Comparison of ENCODE assay signal across 8 cellular contexts in genomic region chr19:4456843-4457653, GRCh38. TPM values are rescaled to one million over a fixed set of nuclear protein-coding genes. Genes with fewer than 3 reads are reported as not detected.
A peak's percentile ranks its signal among the peaks of the same experiment; 100 is the strongest.
DNase-seq lines count a peak whose midpoint lies in the region; ATAC-seq, FAIRE-seq and TF ChIP-seq lines count a peak whose summit lies in the region.

No MANE protein-coding gene starts in this region.

- H3K9ac ChIP-seq in kidney (ENCODE audit: low read length in 2 of 2) = peak overlapping the region; percentile 81 to 87

- peaks cover 7 to 18% of the 10 kb centered on the region in 2 donors for H3K4me1 ChIP-seq in kidney (ENCODE audit: control insufficient read depth in 1 of 2, insufficient read depth in 1 of 2, low read depth in 1 of 2, low read length in 2 of 2)

- H3K4me3 ChIP-seq in kidney (ENCODE audit: low read length in 2 of 2) = peak overlapping the region; percentile 78 to 87

- H3K4me3 Mint-ChIP-seq in central memory CD8-positive, alpha-beta T cell = peak overlapping the region; percentile 87

- H3K9me3 Mint-ChIP-seq in central memory CD8-positive, alpha-beta T cell = no peaks in the 10 kb centered on the region

- H3K9me3 ChIP-seq in kidney (ENCODE audit: control insufficient read depth in 1 of 2, low read length in 2 of 2) = no peaks in the 10 kb centered on the region

- DNase-seq in activated T-cell treated with anti-CD3 and anti-CD28 coated beads for 1 hour (ENCODE audit: low read depth) (peak; percentile 42), HPDE6-E6E7 (ENCODE audit: extremely low spot score) (peak; percentile 36), T-helper 1 cell (peak; percentile 31 to 54 (median 38)), kidney (peak; percentile 87), A172 (ENCODE audit: low spot score) (no peak)
- DNase-seq in activated T-cell treated with anti-CD3 and anti-CD28 coated beads, Interleukin-2, amount 50 U/mL, for 1 hour = no peak
- DNase-seq in central memory CD8-positive, alpha-beta T cell (ENCODE audit: low spot score in 2 of 2) = no peak
- DNase-seq in stimulated activated CD4-positive, alpha-beta T cell treated with anti-CD3 and anti-CD28 coated beads, Interleukin-4, amount 100 ng/mL, for 1 hour = peak; percentile 51

- intact Hi-C loops in kidney (cut with DNase I) = no loop called here

- peaks cover 13% of the 10 kb centered on the region for H3K36me3 Mint-ChIP-seq in central memory CD8-positive, alpha-beta T cell (ENCODE audit: insufficient read depth)

- H3K36me3 ChIP-seq in kidney (ENCODE audit: control insufficient read depth in 1 of 2, insufficient read depth in 2 of 2, low read length in 2 of 2) = peaks cover 11 to 13% of the 10 kb centered on the region in 2 donors

- no peaks in the 10 kb centered on the region for H3K27me3 Mint-ChIP-seq in central memory CD8-positive, alpha-beta T cell

- peaks cover 17% of the 10 kb centered on the region for H3K4me1 Mint-ChIP-seq in central memory CD8-positive, alpha-beta T cell

- ATAC-seq in central memory CD8-positive, alpha-beta T cell (replicated peaks; ENCODE audit: extremely low read depth, poor library complexity, severe bottlenecking) = peak; percentile 33

- H3K27ac Mint-ChIP-seq in central memory CD8-positive, alpha-beta T cell (ENCODE audit: low read depth) = peak overlapping the region; percentile 96

- no peak for TF ChIP-seq CTCF in kidney (IDR thresholded peaks at IDR 0.05; ENCODE audit: borderline replicate concordance, extremely low read depth, insufficient read depth)

- H3K27ac ChIP-seq in kidney (ENCODE audit: low read depth in 2 of 2, low read length in 2 of 2) = peak overlapping the region; percentile 74 to 78

- no peak for FAIRE-seq in kidney (lab: Jason Lieb, UNC)

RNA-seq across cellular contexts. Expression of gene UBXN6, which starts 0.5 kb away (rescaled TPM):
- 110 TPM for total RNA-seq in kidney
- polyA plus RNA-seq in kidney (ENCODE audit: insufficient read depth, low read depth, low replicate concordance) = 177 TPM
- 87.4 and 97.0 TPM in 2 replicates for total RNA-seq in A172 (2014; rRNA removed; shearing (Covaris generic))

RNA-seq across cellular contexts. Expression of gene HDGFL2, which starts 15.0 kb away (rescaled TPM):
- total RNA-seq in kidney = 37.8 TPM
- 38.8 TPM for polyA plus RNA-seq in kidney (ENCODE audit: insufficient read depth, low read depth, low replicate concordance)
- total RNA-seq in A172 (2014; rRNA removed; shearing (Covaris generic)) = 53.9 and 88.2 TPM in 2 replicates

RNA-seq across cellular contexts. Expression of gene CHAF1A, which starts 54.6 kb away (rescaled TPM):
- 10.0 TPM for total RNA-seq in kidney
- polyA plus RNA-seq in kidney (ENCODE audit: insufficient read depth, low read depth, low replicate concordance) = 2.7 TPM
- 37.8 and 52.7 TPM in 2 replicates for total RNA-seq in A172 (2014; rRNA removed; shearing (Covaris generic))

RNA-seq across cellular contexts. Expression of gene SH3GL1, which starts 56.7 kb away (rescaled TPM):
- 52.7 TPM for total RNA-seq in kidney
- 34.8 TPM for polyA plus RNA-seq in kidney (ENCODE audit: insufficient read depth, low read depth, low replicate concordance)
- total RNA-seq in A172 (2014; rRNA removed; shearing (Covaris generic)) = 94.0 and 137 TPM in 2 replicates

Comparison
In these comparisons a context has a peak if more than half of its experiments do, and no peak if none do; other contexts are left out.
1. DNase-seq: peak in activated T-cell treated with anti-CD3 and anti-CD28 coated beads for 1 hour (single experiment), HPDE6-E6E7 (single experiment), T-helper 1 cell (5 of 5), kidney (single experiment) and stimulated activated CD4-positive, alpha-beta T cell treated with anti-CD3 and anti-CD28 coated beads, Interleukin-4, amount 100 ng/mL, for 1 hour (single experiment); none in activated T-cell treated with anti-CD3 and anti-CD28 coated beads, Interleukin-2, amount 50 U/mL, for 1 hour (single experiment), central memory CD8-positive, alpha-beta T cell (0 of 2) and A172 (single experiment).